ENCODE assay signal across 9 cellular contexts in the genomic region with DNA sequence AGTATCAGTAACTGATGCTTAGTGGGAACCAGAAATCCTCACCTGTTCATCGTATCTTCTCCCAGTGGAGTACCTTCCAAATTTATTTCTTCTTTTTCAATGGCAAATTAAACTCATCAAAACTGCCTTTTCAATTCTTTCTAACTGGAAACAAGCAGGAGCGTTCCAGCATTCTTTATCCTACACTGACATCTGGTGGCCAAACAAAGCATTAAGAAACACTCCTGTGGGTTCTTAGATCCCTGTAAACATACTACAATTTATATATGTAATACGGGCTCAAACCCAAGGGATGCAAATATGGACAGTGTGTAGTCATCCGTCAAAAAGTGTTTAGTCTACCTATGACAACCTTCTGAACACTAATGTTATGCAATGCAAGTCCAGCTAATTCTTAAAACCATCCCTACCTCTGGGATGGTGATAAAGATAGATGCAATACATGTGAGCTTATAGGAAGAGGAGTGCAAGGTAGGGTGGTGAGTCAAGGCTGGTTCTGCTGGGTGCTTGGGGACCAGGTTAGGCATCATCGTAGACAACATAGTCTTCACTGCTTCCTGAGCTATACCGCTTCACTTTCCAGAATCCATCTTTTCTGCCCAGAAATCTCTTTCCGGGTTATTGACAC.
A peak's percentile ranks its signal among the peaks of the same experiment; 100 is the strongest.
DNase-seq lines count a peak whose midpoint lies in the region; ATAC-seq and TF ChIP-seq lines count a peak whose summit lies in the region.
"Had no signal": no experiment of that assay in that cellular context is flagged by ENCODE, and none has a peak within 500 bp of the region (broad histone marks: within the 10 kb centered on the region; RNA-seq: fewer than 3 reads in every experiment).

No MANE protein-coding gene starts in this region.

- H3K27me3 Mint-ChIP-seq in activated T-cell treated with anti-CD3 and anti-CD28 coated beads, Interleukin-2, amount 50 U/mL, for 24 hours = no peaks in the 10 kb centered on the region
- peaks cover 12% of the 10 kb centered on the region for H3K27me3 Mint-ChIP-seq in progenitor cell of endocrine pancreas

- no peaks in the 10 kb centered on the region for H3K36me3 Mint-ChIP-seq in activated T-cell treated with anti-CD3 and anti-CD28 coated beads, Interleukin-2, amount 50 U/mL, for 24 hours (ENCODE audit: low read depth)
- no peaks in the 10 kb centered on the region for H3K36me3 Mint-ChIP-seq in progenitor cell of endocrine pancreas (ENCODE audit: insufficient read depth)

- H3K4me3 Mint-ChIP-seq in activated T-cell treated with anti-CD3 and anti-CD28 coated beads, Interleukin-2, amount 50 U/mL, for 24 hours = no peak overlapping the region
- H3K4me3 Mint-ChIP-seq in progenitor cell of endocrine pancreas (ENCODE audit: low read depth) = no peak overlapping the region

- H3K9me3 ChIP-seq in SK-N-MC (ENCODE audit: low read depth, low read length) = no peaks in the 10 kb centered on the region

- ATAC-seq in GM21390 (IDR thresholded peaks at IDR 0.05; ENCODE audit: unreplicated experiment) (peak; percentile 69), HG03135 (IDR thresholded peaks at IDR 0.05; ENCODE audit: unreplicated experiment) (no peak)

- H3K4me1 Mint-ChIP-seq in activated T-cell treated with anti-CD3 and anti-CD28 coated beads, Interleukin-2, amount 50 U/mL, for 24 hours (ENCODE audit: low read depth) = no peaks in the 10 kb centered on the region
- H3K4me1 Mint-ChIP-seq in progenitor cell of endocrine pancreas (ENCODE audit: low read depth) = no peaks in the 10 kb centered on the region

- DNase-seq in activated T-cell treated with anti-CD3 and anti-CD28 coated beads for 24 hours (ENCODE audit: low read depth) (peak; percentile 4), SK-N-MC (ENCODE audit: low read depth, low spot score) (peak; percentile 73), fibroblast of gingiva (ENCODE audit: low read depth) (peak; percentile 25), progenitor cell of endocrine pancreas (ENCODE audit: low spot score, unreplicated experiment) (peak; percentile 19)
- no peak for DNase-seq in activated T-cell treated with anti-CD3 and anti-CD28 coated beads, Interleukin-2, amount 50 U/mL, for 24 hours

- H3K9me3 Mint-ChIP-seq in activated T-cell treated with anti-CD3 and anti-CD28 coated beads, Interleukin-2, amount 50 U/mL, for 24 hours = no peaks in the 10 kb centered on the region
- no peaks in the 10 kb centered on the region for H3K9me3 Mint-ChIP-seq in progenitor cell of endocrine pancreas (ENCODE audit: low read depth)

- H3K9ac ChIP-seq in SK-N-MC (ENCODE audit: insufficient read length) = no peak overlapping the region

- H3K27ac Mint-ChIP-seq in activated T-cell treated with anti-CD3 and anti-CD28 coated beads, Interleukin-2, amount 50 U/mL, for 24 hours = no peak overlapping the region
- no peak overlapping the region for H3K27ac Mint-ChIP-seq in progenitor cell of endocrine pancreas

- H3K4me3 ChIP-seq in SK-N-MC = no peak overlapping the region

- TF ChIP-seq CTCF in LNCAP (IDR thresholded peaks at IDR 0.05) (peak; percentile 66), progenitor cell of endocrine pancreas (IDR thresholded peaks at IDR 0.05; ENCODE audit: unreplicated experiment) (peak; percentile 91)

- H3K36me3 ChIP-seq in SK-N-MC (ENCODE audit: insufficient read depth, low read length) = no peaks in the 10 kb centered on the region

- no peak overlapping the region for H3K27ac ChIP-seq in SK-N-MC
- H3K27ac ChIP-seq: epithelial cell of prostate had no signal
